ENCODE assay signal across 14 cellular contexts in the genomic region with DNA sequence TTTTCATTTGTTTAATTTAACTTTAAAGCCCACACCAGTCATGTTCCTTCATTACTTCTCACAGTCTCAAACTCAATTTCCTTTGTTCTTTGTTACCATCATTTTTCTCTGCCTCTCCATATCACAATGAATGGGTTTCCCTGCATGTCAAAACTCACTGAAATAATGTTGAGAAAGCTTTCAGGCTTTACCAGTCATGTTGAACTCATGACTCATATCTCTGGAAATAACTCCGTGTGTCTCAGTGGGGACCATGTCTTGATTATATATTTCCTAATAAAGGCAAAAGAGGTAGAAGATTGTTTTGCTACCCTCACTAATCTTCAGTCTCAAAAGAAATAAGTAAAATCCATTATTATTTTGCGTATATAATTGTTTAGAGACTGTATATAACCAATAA.
DNase-seq lines count a peak whose midpoint lies in the region; ATAC-seq and TF ChIP-seq lines count a peak whose summit lies in the region.
"Had no signal": no experiment of that assay in that cellular context is flagged by ENCODE, and none has a peak within 500 bp of the region (broad histone marks: within the 10 kb centered on the region; RNA-seq: fewer than 3 reads in every experiment).

No MANE protein-coding gene starts in this region.

- H3K36me3 ChIP-seq in IMR-90 (ENCODE audit: control insufficient read depth, insufficient read depth, low read length) (no peaks in the 10 kb centered on the region), right atrium auricular region (no peaks in the 10 kb centered on the region), tibial nerve (no peaks in the 10 kb centered on the region)

- no peak overlapping the region for H2BK20ac ChIP-seq in IMR-90 (ENCODE audit: low read depth, low read length)

- H3K9ac ChIP-seq in IMR-90 (ENCODE audit: low read depth, low read length) = no peak overlapping the region

- H3K4me3 Mint-ChIP-seq in chondrocyte (ENCODE audit: unreplicated experiment) = no peak overlapping the region
- H3K4me3 Mint-ChIP-seq: activated CD4-positive, alpha-beta T cell treated with anti-CD3 and anti-CD28 coated beads for 36 hours; naive B cell had no signal

- no peak overlapping the region for H3K14ac ChIP-seq in IMR-90 (replicated peaks; ENCODE audit: low read depth, low read length)

- H2AFZ ChIP-seq in IMR-90 (replicated peaks; ENCODE audit: low read length, poor library complexity) = no peak overlapping the region

- intact Hi-C loops in IMR-90 (cut with micrococcal nuclease) = no loop called here

- no CpG with 5 or more reads among the region's 2 CpGs for WGBS in IMR-90 (ENCODE audit: extremely low coverage in 2 of 2, insufficient read length in 1 of 2), 2 experiments
- 55 to 56% methylated on average over 2 of the region's 2 CpGs for WGBS in tibial nerve, 2 donors

- H3K27me3 ChIP-seq in IMR-90 (ENCODE audit: control insufficient read depth, insufficient read depth, low read length) = no peaks in the 10 kb centered on the region
- no peaks in the 10 kb centered on the region for H3K27me3 ChIP-seq in right atrium auricular region
- H3K27me3 ChIP-seq in tibial nerve = no peaks in the 10 kb centered on the region

- no peak for TF ChIP-seq EP300 in tibial nerve (IDR thresholded peaks at IDR 0.05)

- H3K27ac ChIP-seq in IMR-90 (ENCODE audit: insufficient read depth, low read length) (no peak overlapping the region), right atrium auricular region (peak overlapping the region; percentile 5 to 39), tibial nerve (peak overlapping the region in 3 of 4 donors; percentile 3 to 59 (median 45))

- H3K79me1 ChIP-seq in IMR-90 (ENCODE audit: low read depth in 1 of 2, low read length in 2 of 2) = no peaks in the 10 kb centered on the region

- H3K18ac ChIP-seq in IMR-90 (ENCODE audit: low read depth, low read length) = no peak overlapping the region

- no peak overlapping the region for H2AK9ac ChIP-seq in IMR-90 (replicated peaks; ENCODE audit: low read depth, low read length, poor library complexity)

- H3K27ac Mint-ChIP-seq in chondrocyte (ENCODE audit: unreplicated experiment) = peak overlapping the region; percentile 93
- H3K27ac Mint-ChIP-seq: activated CD4-positive, alpha-beta T cell treated with anti-CD3 and anti-CD28 coated beads for 36 hours; activated T-helper 2 cell treated with anti-CD3 and anti-CD28 coated beads, Interferon-gamma antibody, Interleukin-2, Interleukin-4, amounts not matched to agents 10 μg/mL and 5 μg/mL and 100 μg/mL, durations not matched to agents 14 hours and 24 hours and 36 hours; naive B cell had no signal

- H3K27me3 Mint-ChIP-seq in chondrocyte (ENCODE audit: low read depth) = no peaks in the 10 kb centered on the region

- peaks cover 4% of the 10 kb centered on the region; the same call in 1 of the 2 replicates for H3K9me3 ChIP-seq in IMR-90 (ENCODE audit: control insufficient read depth, insufficient read depth, low read length)
- no peaks in the 10 kb centered on the region for H3K9me3 ChIP-seq in right atrium auricular region
- H3K9me3 ChIP-seq in tibial nerve = no peaks in the 10 kb centered on the region

- H3K9me1 ChIP-seq in IMR-90 (ENCODE audit: insufficient read depth, low read length) = no peaks in the 10 kb centered on the region

- H4K91ac ChIP-seq in IMR-90 (ENCODE audit: insufficient read depth, low read depth, low read length) = no peak overlapping the region

- dilution Hi-C loops in IMR-90 (cut with HindIII; ENCODE audit: low sequenced_read_pairs, unreplicated experiment) = no loop called here

- TF ChIP-seq CTCF in IMR-90 (conservative IDR thresholded peaks at IDR 0.05; ENCODE audit: low read depth, low read length) = no peak
- TF ChIP-seq CTCF in chondrocyte (IDR thresholded peaks at IDR 0.05) = no peak
- no peak for TF ChIP-seq CTCF in right atrium auricular region (IDR thresholded peaks at IDR 0.05)
- TF ChIP-seq CTCF in tibial nerve (IDR thresholded peaks at IDR 0.05) = no peak

- ATAC-seq in IMR-90 (ENCODE audit: low read depth) = no peak
- no peak for ATAC-seq in GM18519 (IDR thresholded peaks at IDR 0.05; ENCODE audit: low FRiP score, unreplicated experiment)
- ATAC-seq: activated CD4-positive, alpha-beta T cell treated with anti-CD3 and anti-CD28 coated beads for 36 hours had no signal

- H4K8ac ChIP-seq in IMR-90 (ENCODE audit: low read depth in 2 of 2, low read length in 2 of 2) = no peak overlapping the region

- no peak overlapping the region for H2BK15ac ChIP-seq in IMR-90 (ENCODE audit: low read depth, low read length)

- H3K9me3 Mint-ChIP-seq in chondrocyte (ENCODE audit: low read depth) = no peaks in the 10 kb centered on the region
- H3K9me3 Mint-ChIP-seq: activated T-helper 2 cell treated with anti-CD3 and anti-CD28 coated beads, Interferon-gamma antibody, Interleukin-2, Interleukin-4, amounts not matched to agents 10 μg/mL and 5 μg/mL and 100 μg/mL, durations not matched to agents 14 hours and 24 hours and 36 hours; naive B cell had no signal

- H4K20me1 ChIP-seq in IMR-90 (ENCODE audit: insufficient read depth, low read length) = no peaks in the 10 kb centered on the region

- DNase-seq in IMR-90 (peak; percentile 7), chondrocyte (ENCODE audit: low spot score) (no peak), right atrium auricular region (ENCODE audit: low spot score) (no peak), tibial nerve (ENCODE audit: low spot score in 2 of 2) (no peak), NCI-H82 treated with DMSO at 0.1 percent for 48 hours (lab: John Stamatoyannopoulos, UW; ENCODE audit: unreplicated experiment) (no peak)
- no peak for DNase-seq in effector CD8-positive, alpha-beta T cell (lab: John Stamatoyannopoulos, UW)
- DNase-seq: activated CD4-positive, alpha-beta T cell treated with anti-CD3 and anti-CD28 coated beads for 36 hours; DMS79; naive B cell; NCI-H1105; NCI-H69; stimulated activated naive CD4-positive, alpha-beta T cell had no signal

- BruUV-seq in IMR-90 (replicated peaks; lab: Mats Ljungman, UMichigan) = no TSS peak

- in situ Hi-C loops in IMR-90 (cut with MboI; ENCODE audit: low sequenced_read_pairs) = no loop called here

- H2BK5ac ChIP-seq in IMR-90 (ENCODE audit: low read depth, low read length, poor library complexity, severe bottlenecking) = no peak overlapping the region

- H3K36me3 Mint-ChIP-seq in chondrocyte (ENCODE audit: low read depth) = peaks cover 5% of the 10 kb centered on the region
- H3K36me3 Mint-ChIP-seq: naive B cell had no signal

- TF ChIP-seq POLR2A in IMR-90 (IDR thresholded peaks at IDR 0.05; ENCODE audit: low read depth, low read length) (no peak), tibial nerve (IDR thresholded peaks at IDR 0.05) (no peak)

- CTCF ChIA-PET in IMR-90 (lab: Yijun Ruan, JAX) = no interaction called here

- TF ChIP-seq RAD21 in IMR-90 (IDR thresholded peaks at IDR 0.05; ENCODE audit: low read length) = no peak

- H3K4me3 ChIP-seq in IMR-90 (ENCODE audit: insufficient read depth, low read depth, low read length) (no peak overlapping the region), right atrium auricular region (no peak overlapping the region), tibial nerve (no peak overlapping the region)

- no peak overlapping the region for H2AK5ac ChIP-seq in IMR-90 (ENCODE audit: low read depth, low read length)

- no peak overlapping the region for H3K23ac ChIP-seq in IMR-90 (ENCODE audit: low read depth, low read length)

- no peaks in the 10 kb centered on the region for H3K4me1 ChIP-seq in IMR-90 (ENCODE audit: control insufficient read depth, insufficient read depth, low read length)
- H3K4me1 ChIP-seq in right atrium auricular region = peaks cover 0 to 17% of the 10 kb centered on the region in 2 donors
- peaks cover 0 to 5% (median 0%) of the 10 kb centered on the region in 4 donors for H3K4me1 ChIP-seq in tibial nerve

- POLR2A ChIA-PET in IMR-90 (lab: Charles Lee; ENCODE audit: unreplicated experiment) = no interaction called here

- no peak overlapping the region for H3K4ac ChIP-seq in IMR-90 (ENCODE audit: low read depth, low read length)

- H3K56ac ChIP-seq in IMR-90 (ENCODE audit: extremely low read depth, insufficient read depth, low read length) = no peak overlapping the region

- H4K5ac ChIP-seq in IMR-90 (ENCODE audit: low read depth, low read length) = no peak overlapping the region

- no peak overlapping the region for H3K4me2 ChIP-seq in IMR-90 (ENCODE audit: low read depth, low read length)

- peaks cover 60% of the 10 kb centered on the region for H3K4me1 Mint-ChIP-seq in chondrocyte (ENCODE audit: low read depth)
- H3K4me1 Mint-ChIP-seq: activated CD4-positive, alpha-beta T cell treated with anti-CD3 and anti-CD28 coated beads for 36 hours; naive B cell had no signal

- H2BK120ac ChIP-seq in IMR-90 (ENCODE audit: low read depth, low read length) = no peak overlapping the region

TF ChIP-seq in IMR-90, 13 proteins besides CTCF, POLR2A, EP300 and RAD21 (continues in another document):
- TF ChIP-seq MAFK (IDR thresholded peaks at IDR 0.05; ENCODE audit: low read depth, low read length) (no peak), NFE2L2 (IDR thresholded peaks at IDR 0.05; ENCODE audit: low read depth, low read length) (no peak), CEBPB (IDR thresholded peaks at IDR 0.05; ENCODE audit: low read depth, low read length) (no peak), SMC3 (IDR thresholded peaks at IDR 0.05; ENCODE audit: low read depth, low read length) (no peak), CHD1 (IDR thresholded peaks at IDR 0.05; ENCODE audit: low read depth, low read length) (no peak), FOS (IDR thresholded peaks at IDR 0.05; ENCODE audit: low read depth, low read length) (no peak), MAZ (IDR thresholded peaks at IDR 0.05; ENCODE audit: borderline replicate concordance, low read depth, low read length) (no peak), BHLHE40 (IDR thresholded peaks at IDR 0.05; ENCODE audit: low read depth, low read length) (no peak), RCOR1 (IDR thresholded peaks at IDR 0.05; ENCODE audit: insufficient replicate concordance, low read length) (no peak), RFX5 (IDR thresholded peaks at IDR 0.05; ENCODE audit: low read depth, low read length) (no peak)
- TF ChIP-seq, protein P1, sequence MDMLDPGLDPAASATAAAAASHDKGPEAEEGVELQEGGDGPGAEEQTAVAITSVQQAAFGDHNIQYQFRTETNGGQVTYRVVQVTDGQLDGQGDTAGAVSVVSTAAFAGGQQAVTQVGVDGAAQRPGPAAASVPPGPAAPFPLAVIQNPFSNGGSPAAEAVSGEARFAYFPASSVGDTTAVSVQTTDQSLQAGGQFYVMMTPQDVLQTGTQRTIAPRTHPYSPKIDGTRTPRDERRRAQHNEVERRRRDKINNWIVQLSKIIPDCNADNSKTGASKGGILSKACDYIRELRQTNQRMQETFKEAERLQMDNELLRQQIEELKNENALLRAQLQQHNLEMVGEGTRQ (IDR thresholded peaks at IDR 0.05; ENCODE audit: low read depth, low read length) = no peak
